16 cellular contexts compared by ENCODE assay signal in genomic region chr19:40632311-40633036, GRCh38.
"Had no signal": no experiment of that assay in that cellular context is flagged by ENCODE, and none has a peak within 500 bp of the region (broad histone marks: within the 10 kb centered on the region; RNA-seq: fewer than 3 reads in every experiment).

No MANE protein-coding gene starts in this region.

- H3K9me3 Mint-ChIP-seq: activated CD4-positive, alpha-beta T cell treated with anti-CD3 and anti-CD28 coated beads, Interleukin-2, amount 10 ng/mL, durations not matched to agents 24 days and 14 days; activated naive CD4-positive, alpha-beta T cell treated with anti-CD3 and anti-CD28 coated beads, Interleukin-2, amount 50 U/mL, for 24 hours; neural crest cell; stimulated activated memory B cell treated with anti-CD40 and anti-IgM and Interleukin-4, amounts not matched to agents 10 μg/mL and 1 μg/mL and 100 μg/mL, for 72 hours had no signal

- DNase-seq: activated CD4-positive, alpha-beta T cell treated with anti-CD3 and anti-CD28 coated beads, Interleukin-2, amount 10 ng/mL, durations not matched to agents 24 days and 14 days; activated CD4-positive, CD25-positive, alpha-beta regulatory T cell; activated CD8-positive, alpha-beta memory T cell treated with anti-CD3 and anti-CD28 coated beads, Interleukin-2, amount 50 U/mL, for 4 hours; activated gamma-delta T cell; activated T-cell treated with anti-CD3 and anti-CD28 coated beads, Interleukin-2, amount 50 U/mL, for 48 hours; stimulated activated CD4-positive, alpha-beta T cell treated with anti-CD3 and anti-CD28 coated beads, Interleukin-4, amount 100 ng/mL, for 24 hours; T-helper 1 cell; T-helper 9 cell; testis; upper lobe of right lung had no signal

- H3K9me3 ChIP-seq: left lung, testis, upper lobe of right lung had no signal

- H3K27me3 ChIP-seq: testis, upper lobe of right lung had no signal

- H3K4me3 Mint-ChIP-seq: activated CD4-positive, alpha-beta T cell treated with anti-CD3 and anti-CD28 coated beads, Interleukin-2, amount 10 ng/mL, durations not matched to agents 24 days and 14 days; activated naive CD4-positive, alpha-beta T cell treated with anti-CD3 and anti-CD28 coated beads, Interleukin-2, amount 50 U/mL, for 24 hours; neural crest cell; stimulated activated memory B cell treated with anti-CD40 and anti-IgM and Interleukin-4, amounts not matched to agents 10 μg/mL and 1 μg/mL and 100 μg/mL, for 72 hours had no signal

- H3K27me3 Mint-ChIP-seq: activated naive CD4-positive, alpha-beta T cell treated with anti-CD3 and anti-CD28 coated beads, Interleukin-2, amount 50 U/mL, for 24 hours had no signal

- FAIRE-seq: bronchial epithelial cell had no signal

- H3K4me3 ChIP-seq: left lung, testis, upper lobe of right lung had no signal

- H3K27ac ChIP-seq: left lung, upper lobe of right lung had no signal

- H3K27ac Mint-ChIP-seq: activated CD4-positive, alpha-beta T cell treated with anti-CD3 and anti-CD28 coated beads, Interleukin-2, amount 10 ng/mL, durations not matched to agents 24 days and 14 days; activated naive CD4-positive, alpha-beta T cell treated with anti-CD3 and anti-CD28 coated beads, Interleukin-2, amount 50 U/mL, for 24 hours; stimulated activated memory B cell treated with anti-CD40 and anti-IgM and Interleukin-4, amounts not matched to agents 10 μg/mL and 1 μg/mL and 100 μg/mL, for 72 hours had no signal

- H3K4me1 ChIP-seq: left lung, upper lobe of right lung had no signal

- ATAC-seq: left lung; sciatic nerve; stimulated activated memory B cell treated with anti-CD40 and anti-IgM and Interleukin-4, amounts not matched to agents 10 μg/mL and 1 μg/mL and 100 μg/mL, for 72 hours; upper lobe of right lung had no signal
